In the genomic region with DNA sequence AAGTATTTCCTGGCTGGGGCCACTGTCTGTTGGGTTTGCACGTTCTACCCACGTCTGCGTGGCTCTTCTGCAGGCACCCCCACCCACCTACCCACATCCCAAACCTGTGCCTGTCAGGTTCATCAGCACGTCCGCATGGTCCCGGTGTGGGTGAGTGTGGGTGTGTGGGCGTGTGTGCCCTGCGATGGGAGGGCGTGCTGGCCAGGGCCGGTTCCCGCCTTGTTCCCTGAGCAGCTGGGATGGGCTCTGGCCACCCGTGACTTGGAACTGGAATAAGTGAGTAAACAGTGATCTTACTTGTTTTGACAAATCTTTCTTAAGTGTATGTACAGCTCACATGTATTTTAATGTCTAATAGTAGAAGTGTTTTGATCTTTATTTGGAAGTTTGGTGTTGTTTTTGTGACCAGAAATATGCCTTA, we compare ENCODE assay signal across 9 cellular contexts. TPM values are rescaled to one million over a fixed set of nuclear protein-coding genes. Genes with fewer than 3 reads are reported as not detected.
DNase-seq lines count a peak whose midpoint lies in the region; ATAC-seq, FAIRE-seq and TF ChIP-seq lines count a peak whose summit lies in the region.
"Had no signal": no experiment of that assay in that cellular context is flagged by ENCODE, and none has a peak within 500 bp of the region (broad histone marks: within the 10 kb centered on the region; RNA-seq: fewer than 3 reads in every experiment).

No MANE protein-coding gene starts in this region.

- DNase-seq in activated gamma-delta T cell (lab: John Stamatoyannopoulos, UW) (peak; percentile 33), activated gamma-delta T cell treated with Interleukin-2 at 50 U/mL for 16 hours (no peak), esophagus muscularis mucosa (ENCODE audit: extremely low spot score) (no peak), aorta (peak; percentile 73 to 86), NCI-H1048 (lab: John Stamatoyannopoulos, UW) (no peak), HTR-8/SVneo (ENCODE audit: insufficient read length, low spot score) (no peak), RPMI8226 (no peak)
- DNase-seq: SHP77 treated with DMSO at 0.1 percent for 48 hours had no signal

- H3K4me3 ChIP-seq in esophagus muscularis mucosa (no peak overlapping the region), aorta (ENCODE audit: low read length in 2 of 2) (no peak overlapping the region)

- ATAC-seq in aorta (ENCODE audit: low FRiP score), result peak; percentile 49

- H3K4me1 ChIP-seq in esophagus muscularis mucosa (peaks cover 74 to 86% (median 81%) of the 10 kb centered on the region in 4 donors), aorta (ENCODE audit: control insufficient read depth in 1 of 2, insufficient read depth in 2 of 2, low read length in 2 of 2) (no peaks in the 10 kb centered on the region)

- no peaks in the 10 kb centered on the region for H3K9me3 Mint-ChIP-seq in nephron

- H3K4me3 Mint-ChIP-seq in nephron, result no peak overlapping the region

- no peak for TF ChIP-seq CTCF in esophagus muscularis mucosa (IDR thresholded peaks at IDR 0.05)
- TF ChIP-seq CTCF in nephron (IDR thresholded peaks at IDR 0.05; ENCODE audit: unreplicated experiment in 3 of 3), result no peak

- H3K27ac ChIP-seq in esophagus muscularis mucosa (replicated peaks in 1 of 4), result peak overlapping the region; percentile 84 to 90 (median 87)
- H3K27ac ChIP-seq in aorta (ENCODE audit: low read depth in 1 of 2, low read length in 2 of 2), result peak overlapping the region; percentile 71 to 73

- peaks cover 13% of the 10 kb centered on the region for H3K4me1 Mint-ChIP-seq in nephron

- intact Hi-C loops in esophagus muscularis mucosa (cut with DNase I), result no loop called here
- intact Hi-C loops in aorta (cut with DNase I), result loop anchor here in 1 of 2 donors (2.0 kb wide), 1 partner anchor 20 kb away; the partner anchor contains the start of gene ERGIC1

- peaks cover 5% of the 10 kb centered on the region for H3K36me3 Mint-ChIP-seq in nephron (ENCODE audit: low read depth)

- H3K27me3 ChIP-seq in esophagus muscularis mucosa (no peaks in the 10 kb centered on the region), aorta (ENCODE audit: control insufficient read depth in 1 of 2, insufficient read depth in 2 of 2, low read length in 1 of 2) (no peaks in the 10 kb centered on the region)

- no peaks in the 10 kb centered on the region for H3K27me3 Mint-ChIP-seq in nephron (ENCODE audit: low read depth)

- no peak for TF ChIP-seq POLR2A in esophagus muscularis mucosa (IDR thresholded peaks at IDR 0.05; ENCODE audit: low read depth)

- peak overlapping the region in 2 of 3 experiments; percentile 35 to 36 for H3K27ac Mint-ChIP-seq in nephron

- no peak for TF ChIP-seq EP300 in esophagus muscularis mucosa (IDR thresholded peaks at IDR 0.05)

- no peak for FAIRE-seq in HTR-8/SVneo (lab: Jason Lieb, UNC)

- WGBS in esophagus muscularis mucosa, result 43% methylated on average over 12 of the region's 12 CpGs
- WGBS in aorta, 2 donors, result 6 to 7% methylated on average over 12 of the region's 12 CpGs

- H3K36me3 ChIP-seq in esophagus muscularis mucosa, result peaks cover 0 to 3% (median 0%) of the 10 kb centered on the region in 4 donors
- no peaks in the 10 kb centered on the region for H3K36me3 ChIP-seq in aorta (ENCODE audit: control insufficient read depth in 1 of 2, insufficient read depth in 2 of 2, low read length in 1 of 2)

- no peaks in the 10 kb centered on the region for H3K9me3 ChIP-seq in esophagus muscularis mucosa
- H3K9me3 ChIP-seq in aorta (ENCODE audit: control insufficient read depth, low read length), result no peaks in the 10 kb centered on the region

RNA-seq across cellular contexts. Expression of gene ERGIC1, which starts 20.4 kb away (rescaled TPM):
- total RNA-seq in esophagus muscularis mucosa (100 to 1,000 TPM; 105 to 161 (median 145) TPM), aorta (100 to 1,000 TPM; 135 to 170 TPM)
- polyA plus RNA-seq in aorta, result 100 to 1,000 TPM; 122 to 125 TPM

Comparison
In these comparisons a context has a peak if more than half of its experiments do, and no peak if none do; other contexts are left out.
1. DNase-seq: peak in activated gamma-delta T cell (single experiment) and aorta (2 of 2); none in activated gamma-delta T cell treated with Interleukin-2 at 50 U/mL for 16 hours (single experiment), esophagus muscularis mucosa (single experiment), NCI-H1048 (single experiment), HTR-8/SVneo (single experiment) and RPMI8226 (single experiment).